ENCODE assay signal across 8 cellular contexts in genomic region chr5:1801954-1802295, GRCh38. TPM values are rescaled to one million over a fixed set of nuclear protein-coding genes. Genes with fewer than 3 reads are reported as not detected.
A peak's percentile ranks its signal among the peaks of the same experiment; 100 is the strongest.
DNase-seq lines count a peak whose midpoint lies in the region; ATAC-seq and TF ChIP-seq lines count a peak whose summit lies in the region.

No MANE protein-coding gene starts in this region.

- peaks cover 44% of the 10 kb centered on the region for H3K4me1 Mint-ChIP-seq in activated naive CD4-positive, alpha-beta T cell treated with anti-CD3 and anti-CD28 coated beads, Interleukin-2, amount 10 ng/mL, durations not matched to agents 7 days and 5 days

- no peak for TF ChIP-seq POLR2A in prostate gland (IDR thresholded peaks at IDR 0.05)

- H3K4me3 Mint-ChIP-seq in activated naive CD4-positive, alpha-beta T cell treated with anti-CD3 and anti-CD28 coated beads, Interleukin-2, amount 10 ng/mL, durations not matched to agents 7 days and 5 days, result peak overlapping the region; percentile 100

- CTCF ChIA-PET in activated naive CD4-positive, alpha-beta T cell treated with anti-CD3 and anti-CD28 coated beads, Interleukin-2, amount 10 ng/mL, durations not matched to agents 7 days and 5 days (lab: Charles Lee), result interaction anchor here (1.7 kb wide), 1 partner anchor 39 kb away, joined by 5 read pairs; no protein-coding TSS in a partner anchor

- no peak for TF ChIP-seq CTCF in fibroblast of lung (conservative IDR thresholded peaks at IDR 0.05 in 1 of 2, IDR thresholded peaks at IDR 0.05 in 1 of 2; ENCODE audit: low read depth in 1 of 2, low read length in 2 of 2)
- TF ChIP-seq CTCF in prostate gland (IDR thresholded peaks at IDR 0.05), result no peak

- DNase-seq in activated naive CD4-positive, alpha-beta T cell treated with anti-CD3 and anti-CD28 coated beads, Interleukin-2, amount 10 ng/mL, durations not matched to agents 7 days and 5 days, result no peak
- DNase-seq in activated naive CD4-positive, alpha-beta T cell treated with anti-CD3 and anti-CD28 coated beads, Interleukin-2, amount 50 U/mL, for 16 hours, result no peak
- no peak for DNase-seq in SJSA1 (ENCODE audit: low read depth in 1 of 2, low spot score in 2 of 2)
- no peak for DNase-seq in fibroblast of lung (ENCODE audit: low read depth in 2 of 2)
- DNase-seq in prostate gland (ENCODE audit: low spot score), result no peak
- no peak for DNase-seq in KG1 (lab: John Stamatoyannopoulos, UW)

- peaks cover 49% of the 10 kb centered on the region for H3K36me3 Mint-ChIP-seq in activated naive CD4-positive, alpha-beta T cell treated with anti-CD3 and anti-CD28 coated beads, Interleukin-2, amount 10 ng/mL, durations not matched to agents 7 days and 5 days

- no peaks in the 10 kb centered on the region for H4K20me1 ChIP-seq in fibroblast of lung (ENCODE audit: control insufficient read depth, extremely low read depth, insufficient read depth, low read length)

- H3K27ac ChIP-seq in SJSA1, result peak overlapping the region; percentile 49; the same call in 1 of the 2 replicates
- peak overlapping the region; percentile 77 for H3K27ac ChIP-seq in fibroblast of lung (ENCODE audit: insufficient read depth, low read length)
- H3K27ac ChIP-seq in prostate gland, result peak overlapping the region; percentile 65 to 74

- H3K9me3 ChIP-seq in SJSA1 (replicated peaks) (peaks cover 5% of the 10 kb centered on the region; the same call in 1 of the 2 replicates), fibroblast of lung (ENCODE audit: control insufficient read depth, insufficient read depth, low read depth, low read length) (no peaks in the 10 kb centered on the region), prostate gland (no peaks in the 10 kb centered on the region)

- H3K27ac Mint-ChIP-seq in activated naive CD4-positive, alpha-beta T cell treated with anti-CD3 and anti-CD28 coated beads, Interleukin-2, amount 10 ng/mL, durations not matched to agents 7 days and 5 days, result peak overlapping the region; percentile 99

- H3K36me3 ChIP-seq in SJSA1 (peaks cover 79% of the 10 kb centered on the region), fibroblast of lung (ENCODE audit: control insufficient read depth, insufficient read depth, low read length) (peaks cover 28% of the 10 kb centered on the region), prostate gland (peaks cover 7 to 14% of the 10 kb centered on the region in 2 donors)

- peaks cover 67% of the 10 kb centered on the region for H3K79me2 ChIP-seq in fibroblast of lung (ENCODE audit: control insufficient read depth, insufficient read depth, low read length)

- no peak overlapping the region for H3K9ac ChIP-seq in fibroblast of lung (ENCODE audit: insufficient read depth, low read length)

- no peak for ATAC-seq in HG03439 (IDR thresholded peaks at IDR 0.05; ENCODE audit: unreplicated experiment)
- ATAC-seq in HG03025 (IDR thresholded peaks at IDR 0.05; ENCODE audit: low FRiP score, unreplicated experiment), result no peak

- peaks cover 20% of the 10 kb centered on the region for H3K4me1 ChIP-seq in SJSA1 (replicated peaks)
- peaks cover 3% of the 10 kb centered on the region for H3K4me1 ChIP-seq in fibroblast of lung (ENCODE audit: control insufficient read depth, extremely low read depth, insufficient read depth, low read length)
- no peaks in the 10 kb centered on the region for H3K4me1 ChIP-seq in prostate gland (replicated peaks)

- peak overlapping the region; percentile 96 for H3K4me2 ChIP-seq in fibroblast of lung (ENCODE audit: extremely low read depth, insufficient read depth, low read length)

- no peaks in the 10 kb centered on the region for H3K27me3 Mint-ChIP-seq in activated naive CD4-positive, alpha-beta T cell treated with anti-CD3 and anti-CD28 coated beads, Interleukin-2, amount 10 ng/mL, durations not matched to agents 7 days and 5 days

- H2AFZ ChIP-seq in fibroblast of lung (ENCODE audit: low read length), result no peak overlapping the region

- intact Hi-C loops in prostate gland (cut with DNase I), result no loop called here

- 11% methylated on average over 7 of the region's 7 CpGs for WGBS in prostate gland

- H3K4me3 ChIP-seq in SJSA1 (peak overlapping the region; percentile 92), fibroblast of lung (replicated peaks in 1 of 4; ENCODE audit: control extremely low read depth in 1 of 4, insufficient read depth in 1 of 4, low read depth in 3 of 4, low read length in 4 of 4) (peak overlapping the region; percentile 91 to 97 (median 96)), prostate gland (peak overlapping the region; percentile 49 to 85)

- H3K27me3 ChIP-seq in SJSA1 (replicated peaks) (no peaks in the 10 kb centered on the region), fibroblast of lung (ENCODE audit: control insufficient read depth, insufficient read depth, low read length) (no peaks in the 10 kb centered on the region), prostate gland (replicated peaks; ENCODE audit: insufficient read depth) (no peaks in the 10 kb centered on the region)

- H3K9me3 Mint-ChIP-seq in activated naive CD4-positive, alpha-beta T cell treated with anti-CD3 and anti-CD28 coated beads, Interleukin-2, amount 10 ng/mL, durations not matched to agents 7 days and 5 days, result no peaks in the 10 kb centered on the region

RNA-seq across cellular contexts. Expression of gene NDUFS6, which starts 0.7 kb away (rescaled TPM):
- 131 and 134 TPM in 2 replicates for total RNA-seq in SJSA1 (2014; rRNA removed; shearing (Covaris generic))
- total RNA-seq in fibroblast of lung, result 21.8 and 31.8 TPM in 2 replicates
- polyA plus RNA-seq in fibroblast of lung, result 68.5 and 90.8 TPM in 2 replicates
- 93.9 and 146 TPM in 2 replicates for polyA plus RNA-seq in fibroblast of lung (2012)
- 4.0 and 4.2 TPM in 2 replicates for polyA minus RNA-seq in fibroblast of lung (ENCODE audit: low replicate concordance)
- 10 to 100 TPM; 27.8 to 70.2 TPM for total RNA-seq in prostate gland

RNA-seq across cellular contexts. Expression of gene MRPL36, which starts 2.3 kb away (rescaled TPM):
- total RNA-seq in SJSA1 (2014; rRNA removed; shearing (Covaris generic)), result 72.8 and 96.3 TPM in 2 replicates
- total RNA-seq in fibroblast of lung (47.9 and 58.0 TPM in 2 replicates), prostate gland (10 to 100 TPM; 47.9 to 66.3 TPM)
- polyA plus RNA-seq in fibroblast of lung, result 54.8 and 76.9 TPM in 2 replicates
- polyA plus RNA-seq in fibroblast of lung (2012), result 88.0 and 126 TPM in 2 replicates
- 36.2 and 37.6 TPM in 2 replicates for polyA minus RNA-seq in fibroblast of lung (ENCODE audit: low replicate concordance)
